Comparison of ENCODE assay signal across 21 cellular contexts in genomic region chr2:54321062-54321461, GRCh38.
"Had no signal": no experiment of that assay in that cellular context is flagged by ENCODE, and none has a peak within 500 bp of the region (broad histone marks: within the 10 kb centered on the region; RNA-seq: fewer than 3 reads in every experiment).

No MANE protein-coding gene starts in this region.

- H3K9me3 ChIP-seq: transverse colon, vagina had no signal

- H3K4me3 ChIP-seq: breast epithelium, dorsolateral prefrontal cortex, heart right ventricle, transverse colon, vagina had no signal

- H3K27me3 ChIP-seq: breast epithelium, dorsolateral prefrontal cortex, heart right ventricle, transverse colon, vagina had no signal

- H3K9ac ChIP-seq: parathyroid adenoma had no signal

- H2AFZ ChIP-seq: parathyroid adenoma had no signal

- DNase-seq: activated CD4-positive, CD25-positive, alpha-beta regulatory T cell treated with anti-CD3 and anti-CD28 coated beads, Interleukin-2, amount 50 U/mL, for 72 hours; activated naive CD4-positive, alpha-beta T cell treated with Interleukin-2 at 50 U/mL for 16 hours; activated naive CD8-positive, alpha-beta T cell treated with anti-CD3 and anti-CD28 coated beads, Interleukin-2, amount 50 U/mL, for 24 hours; aorta; dorsolateral prefrontal cortex; endodermal cell; erythroblast; foreskin fibroblast; heart right ventricle; mammary epithelial cell; naive thymus-derived CD4-positive, alpha-beta T cell; stimulated activated CD4-positive, alpha-beta T cell treated with anti-CD3 and anti-CD28 coated beads, Interleukin-4, amount 100 ng/mL, for 4 hours; stimulated activated CD8-positive, alpha-beta memory T cell treated with anti-CD3 and anti-CD28 coated beads, Interleukin-4, amount 100 ng/mL, for 48 hours; stimulated activated naive CD8-positive, alpha-beta T cell treated with anti-CD3 and anti-CD28 coated beads, Interleukin-15, Interleukin-2, amounts not matched to agents 100 U/mL and 50 U/mL, for 24 hours; T-helper 1 cell; T1000; transverse colon had no signal

- H3K27ac ChIP-seq: breast epithelium, dorsolateral prefrontal cortex, heart right ventricle, parathyroid adenoma, transverse colon, vagina had no signal

- H3K79me2 ChIP-seq: parathyroid adenoma had no signal

- H3K4me1 ChIP-seq: breast epithelium, parathyroid adenoma, transverse colon, vagina had no signal

- FAIRE-seq: islet of Langerhans had no signal

- H3K36me3 ChIP-seq: breast epithelium, heart right ventricle, transverse colon, vagina had no signal
